ENCODE assay signal across 26 cellular contexts in the genomic region with DNA sequence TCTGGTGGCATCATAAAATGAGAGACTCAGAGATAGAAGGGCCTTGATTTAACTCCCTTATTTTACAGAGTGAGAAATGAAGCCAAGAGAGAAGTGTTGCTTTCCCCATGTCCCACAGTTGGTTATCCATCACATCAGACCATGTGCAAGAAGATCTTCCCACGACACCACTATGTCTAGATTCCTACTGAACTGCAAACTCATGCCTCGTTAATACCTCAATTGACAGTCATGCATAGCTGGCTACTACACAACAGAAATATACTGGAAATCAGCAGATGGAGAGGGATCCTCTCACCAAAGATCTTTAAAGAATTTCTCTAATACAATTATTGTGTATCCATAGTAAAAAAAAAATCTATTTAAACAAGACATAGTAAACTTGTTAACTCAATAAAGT.
"Had no signal": no experiment of that assay in that cellular context is flagged by ENCODE, and none has a peak within 500 bp of the region (broad histone marks: within the 10 kb centered on the region; RNA-seq: fewer than 3 reads in every experiment).

No MANE protein-coding gene starts in this region.

- H3K9me3 Mint-ChIP-seq: dendritic cell treated with granulocyte-macrophage colony-stimulating factor and Interleukin-4, amounts not matched to agents 40 ng/mL and 50 ng/mL, for 4 days; effector memory CD8-positive, alpha-beta T cell; memory B cell; natural killer cell treated with Interleukin-12 subunit alpha and Interleukin-12 subunit beta and Interleukin-15 and Interleukin-18, amount 100 ng/mL, for 72 hours; neural progenitor cell; stimulated activated effector memory CD8-positive, alpha-beta T cell treated with anti-CD3 and anti-CD28 coated beads, Interleukin-12 subunit alpha, Interleukin-12 subunit beta, amount 100 ng/mL, for 72 hours had no signal

- H3K9me3 ChIP-seq: esophagus squamous epithelium, left ventricle myocardium inferior, lower lobe of right lung, pancreas, suprapubic skin, tibial artery, upper lobe of left lung, vagina had no signal

- H3K9ac ChIP-seq: neural progenitor cell had no signal

- H3K27me3 ChIP-seq: esophagus squamous epithelium, neural progenitor cell, pancreas, suprapubic skin, tibial artery, upper lobe of left lung, vagina had no signal

- H2AFZ ChIP-seq: neural progenitor cell had no signal

- H3K36me3 Mint-ChIP-seq: natural killer cell treated with Interleukin-12 subunit alpha and Interleukin-12 subunit beta and Interleukin-15 and Interleukin-18, amount 100 ng/mL, for 72 hours; neural progenitor cell; stimulated activated effector memory CD8-positive, alpha-beta T cell treated with anti-CD3 and anti-CD28 coated beads, Interleukin-12 subunit alpha, Interleukin-12 subunit beta, amount 100 ng/mL, for 72 hours had no signal

- H3K27ac ChIP-seq: epithelial cell of prostate, esophagus squamous epithelium, left ventricle myocardium inferior, lower lobe of right lung, neural progenitor cell, pancreas, suprapubic skin, tibial artery, upper lobe of left lung, vagina had no signal

- H3K4me3 Mint-ChIP-seq: dendritic cell treated with granulocyte-macrophage colony-stimulating factor and Interleukin-4, amounts not matched to agents 40 ng/mL and 50 ng/mL, for 4 days; effector memory CD8-positive, alpha-beta T cell; memory B cell; natural killer cell treated with Interleukin-12 subunit alpha and Interleukin-12 subunit beta and Interleukin-15 and Interleukin-18, amount 100 ng/mL, for 72 hours; neural progenitor cell; stimulated activated effector memory CD8-positive, alpha-beta T cell treated with anti-CD3 and anti-CD28 coated beads, Interleukin-12 subunit alpha, Interleukin-12 subunit beta, amount 100 ng/mL, for 72 hours had no signal

- ATAC-seq: effector memory CD8-positive, alpha-beta T cell; lower lobe of right lung; natural killer cell treated with Interleukin-12 subunit alpha and Interleukin-12 subunit beta and Interleukin-15 and Interleukin-18, amount 100 ng/mL, for 72 hours; pancreas; right cardiac atrium; stimulated activated effector memory CD8-positive, alpha-beta T cell treated with anti-CD3 and anti-CD28 coated beads, Interleukin-12 subunit alpha, Interleukin-12 subunit beta, amount 100 ng/mL, for 72 hours; stimulated activated naive CD8-positive, alpha-beta T cell treated with anti-CD3 and anti-CD28 coated beads, Interleukin-15, Interleukin-2, amounts not matched to agents 100 U/mL and 50 U/mL, for 24 hours had no signal

- DNase-seq: effector memory CD8-positive, alpha-beta T cell; esophagus squamous epithelium; glutamatergic neuron; islet precursor cell; left ventricle myocardium inferior; lower lobe of right lung; midbrain; occipital lobe; pancreas; right cardiac atrium; stimulated activated CD4-positive, alpha-beta T cell treated with anti-CD3 and anti-CD28 coated beads, Interleukin-4, amount 100 ng/mL, for 1 hour; stimulated activated CD8-positive, alpha-beta memory T cell treated with anti-CD3 and anti-CD28 coated beads, Interleukin-4, amount 100 ng/mL, for 48 hours; stimulated activated naive CD8-positive, alpha-beta T cell treated with anti-CD3 and anti-CD28 coated beads, Interleukin-15, Interleukin-2, amounts not matched to agents 100 U/mL and 50 U/mL, for 24 hours; tibial artery; upper lobe of left lung had no signal

- H3K4me2 ChIP-seq: neural progenitor cell had no signal

- H3K27me3 Mint-ChIP-seq: dendritic cell treated with granulocyte-macrophage colony-stimulating factor and Interleukin-4, amounts not matched to agents 40 ng/mL and 50 ng/mL, for 4 days; effector memory CD8-positive, alpha-beta T cell; memory B cell; natural killer cell treated with Interleukin-12 subunit alpha and Interleukin-12 subunit beta and Interleukin-15 and Interleukin-18, amount 100 ng/mL, for 72 hours; progenitor cell of endocrine pancreas had no signal

- H3K4me3 ChIP-seq: esophagus squamous epithelium, left ventricle myocardium inferior, lower lobe of right lung, neural progenitor cell, pancreas, suprapubic skin, tibial artery, upper lobe of left lung, vagina had no signal

- H3K27ac Mint-ChIP-seq: dendritic cell treated with granulocyte-macrophage colony-stimulating factor and Interleukin-4, amounts not matched to agents 40 ng/mL and 50 ng/mL, for 4 days; effector memory CD8-positive, alpha-beta T cell; natural killer cell treated with Interleukin-12 subunit alpha and Interleukin-12 subunit beta and Interleukin-15 and Interleukin-18, amount 100 ng/mL, for 72 hours; neural progenitor cell; progenitor cell of endocrine pancreas; stimulated activated effector memory CD8-positive, alpha-beta T cell treated with anti-CD3 and anti-CD28 coated beads, Interleukin-12 subunit alpha, Interleukin-12 subunit beta, amount 100 ng/mL, for 72 hours had no signal

- H3K36me3 ChIP-seq: esophagus squamous epithelium, left ventricle myocardium inferior, lower lobe of right lung, neural progenitor cell, pancreas, suprapubic skin, tibial artery, upper lobe of left lung, vagina had no signal

- FAIRE-seq: colon, frontal cortex, pancreas had no signal

- H3K4me1 Mint-ChIP-seq: neural progenitor cell had no signal

- H3K4me1 ChIP-seq: neural progenitor cell had no signal
